Comparison of ENCODE assay signal across 8 cellular contexts in the genomic region with DNA sequence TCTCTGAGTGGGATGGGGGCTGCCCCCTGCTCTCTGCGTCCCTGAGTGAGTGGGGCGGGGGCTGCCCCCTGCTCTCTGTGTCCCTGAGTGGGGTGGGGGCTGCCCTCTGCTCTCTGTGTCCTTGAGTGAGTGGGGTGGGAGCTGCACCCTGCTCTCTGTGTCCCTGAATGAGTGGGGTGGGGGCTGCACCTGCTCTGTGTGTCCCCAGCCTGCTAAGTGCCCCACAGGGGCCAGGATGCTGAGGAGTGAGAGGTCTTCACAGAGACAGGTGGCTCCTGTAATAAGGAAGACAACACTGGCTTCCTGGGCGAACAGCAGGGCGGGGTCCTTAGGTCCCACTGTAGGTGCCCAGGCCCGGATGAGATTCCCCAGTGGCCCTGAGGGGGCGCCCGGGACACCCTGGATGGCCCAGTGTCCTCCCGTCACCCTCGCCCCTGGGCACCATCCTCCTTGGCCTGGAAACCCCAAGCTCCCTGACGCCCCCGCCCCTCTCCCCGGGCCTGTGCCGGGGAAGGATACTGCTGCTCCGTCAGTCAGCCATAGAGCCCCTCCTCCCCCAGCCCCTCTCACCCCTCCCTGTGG. TPM values are rescaled to one million over a fixed set of nuclear protein-coding genes. Genes with fewer than 3 reads are reported as not detected.
A peak's percentile ranks its signal among the peaks of the same experiment; 100 is the strongest.
DNase-seq lines count a peak whose midpoint lies in the region; ATAC-seq and TF ChIP-seq lines count a peak whose summit lies in the region.
"Had no signal": no experiment of that assay in that cellular context is flagged by ENCODE, and none has a peak within 500 bp of the region (broad histone marks: within the 10 kb centered on the region; RNA-seq: fewer than 3 reads in every experiment).

No MANE protein-coding gene starts in this region.

- 78% methylated on average over 13 of the region's 14 CpGs for WGBS in mesenchymal stem cell

- H3K4ac ChIP-seq in mesenchymal stem cell (ENCODE audit: low read depth in 1 of 2, low read length in 2 of 2), result no peak overlapping the region

- H2BK12ac ChIP-seq in mesenchymal stem cell (ENCODE audit: low read length in 2 of 2), result no peak overlapping the region

- H3K4me3 ChIP-seq in BJ (ENCODE audit: low read depth, low read length) (peak overlapping the region; percentile 52), GM12875 (ENCODE audit: low read depth, low read length) (no peak overlapping the region), mesenchymal stem cell (ENCODE audit: insufficient read depth in 1 of 2, low read depth in 1 of 2, low read length in 2 of 2) (no peak overlapping the region)
- H3K4me3 ChIP-seq in effector memory CD4-positive, alpha-beta T cell (ENCODE audit: insufficient read depth, low read depth, low read length, poor library complexity, severe bottlenecking), result no peak overlapping the region

- H3K36me3 ChIP-seq in BJ (ENCODE audit: control insufficient read depth, insufficient read depth, low read length), result no peaks in the 10 kb centered on the region
- H3K36me3 ChIP-seq in mesenchymal stem cell (ENCODE audit: control insufficient read depth in 1 of 2, insufficient read depth in 2 of 2, low read depth in 1 of 2, low read length in 2 of 2), result peaks cover 0 to under 1% of the 10 kb centered on the region in 2 experiments
- H3K36me3 ChIP-seq in effector memory CD4-positive, alpha-beta T cell (ENCODE audit: control insufficient read depth, insufficient read depth, low read length), result no peaks in the 10 kb centered on the region
- H3K36me3 ChIP-seq: vagina had no signal

- H3K9me3 ChIP-seq in mesenchymal stem cell (ENCODE audit: control insufficient read depth, low read length), result no peaks in the 10 kb centered on the region
- H3K9me3 ChIP-seq in effector memory CD4-positive, alpha-beta T cell (ENCODE audit: control insufficient read depth, low read length), result no peaks in the 10 kb centered on the region
- H3K9me3 ChIP-seq: vagina had no signal

- DNase-seq in BJ (ENCODE audit: low read depth), result no peak
- peak; percentile 50 for DNase-seq in UCSD-AML1 (lab: John Stamatoyannopoulos, UW; ENCODE audit: unreplicated experiment)
- no peak for DNase-seq in mesenchymal stem cell
- DNase-seq in effector memory CD4-positive, alpha-beta T cell, result no peak

- CTCF ChIA-PET in BJ (lab: Yijun Ruan, JAX), result interaction anchor here (6.2 kb wide), 1 partner anchor 130 kb away, joined by 91 read pairs; no protein-coding TSS in a partner anchor

- no peak overlapping the region for H2BK5ac ChIP-seq in mesenchymal stem cell (ENCODE audit: low read depth, low read length, poor library complexity, severe bottlenecking)

- TF ChIP-seq CTCF in BJ (IDR thresholded peaks at IDR 0.05; ENCODE audit: insufficient read depth, low read depth, low read length), result 0 out of 2 replicates have a peak, but pooled peaks have one; percentile 18
- peak; percentile 24; the same call in 1 of the 2 replicates for TF ChIP-seq CTCF in GM12875 (IDR thresholded peaks at IDR 0.05; ENCODE audit: borderline replicate concordance, insufficient read depth, low read depth, low read length)

- H3K4me2 ChIP-seq in mesenchymal stem cell (ENCODE audit: low read length, poor library complexity, severe bottlenecking), result no peak overlapping the region

- no peak overlapping the region for H2BK120ac ChIP-seq in mesenchymal stem cell (ENCODE audit: low read depth, low read length)

- no peak overlapping the region for H3K14ac ChIP-seq in mesenchymal stem cell (ENCODE audit: low read length in 2 of 2)

- H3K18ac ChIP-seq in mesenchymal stem cell (ENCODE audit: low read depth in 1 of 2, low read length in 2 of 2), result no peak overlapping the region

- ATAC-seq in HG02763 (IDR thresholded peaks at IDR 0.05; ENCODE audit: unreplicated experiment), result no peak
- no peak for ATAC-seq in GM19455 (IDR thresholded peaks at IDR 0.05; ENCODE audit: unreplicated experiment)

- no peak overlapping the region for H4K8ac ChIP-seq in mesenchymal stem cell (ENCODE audit: low read length)

- H3K27me3 ChIP-seq in BJ (ENCODE audit: control insufficient read depth, insufficient read depth, low read length) (no peaks in the 10 kb centered on the region; the same call in 1 of the 2 replicates), mesenchymal stem cell (ENCODE audit: control insufficient read depth in 1 of 2, insufficient read depth in 1 of 2, low read length in 2 of 2) (peaks cover 10 to 45% of the 10 kb centered on the region in 2 experiments)
- H3K27me3 ChIP-seq in effector memory CD4-positive, alpha-beta T cell (replicated peaks; ENCODE audit: control insufficient read depth, insufficient read depth, low read length, poor library complexity, severe bottlenecking), result no peaks in the 10 kb centered on the region
- H3K27me3 ChIP-seq: vagina had no signal

- no peak overlapping the region for H3K9ac ChIP-seq in mesenchymal stem cell (ENCODE audit: low read length)

- POLR2A ChIA-PET in BJ (lab: Charles Lee), result no interaction called here

- H2AFZ ChIP-seq in mesenchymal stem cell (ENCODE audit: low read depth, low read length), result no peak overlapping the region

- H3K27ac ChIP-seq in mesenchymal stem cell (ENCODE audit: low read length, poor library complexity, severe bottlenecking), result no peak overlapping the region
- no peak overlapping the region for H3K27ac ChIP-seq in effector memory CD4-positive, alpha-beta T cell (ENCODE audit: insufficient read depth, low read length, poor library complexity, severe bottlenecking)
- H3K27ac ChIP-seq: vagina had no signal

- H3K4me1 ChIP-seq in mesenchymal stem cell (ENCODE audit: control insufficient read depth, insufficient read depth, low read depth, low read length), result peaks cover 7% of the 10 kb centered on the region
- peaks cover 4% of the 10 kb centered on the region for H3K4me1 ChIP-seq in effector memory CD4-positive, alpha-beta T cell (ENCODE audit: control insufficient read depth, insufficient read depth, low read length, poor library complexity, severe bottlenecking)
- H3K4me1 ChIP-seq: vagina had no signal

- H2BK15ac ChIP-seq in mesenchymal stem cell (ENCODE audit: low read depth, poor library complexity, severe bottlenecking), result no peak overlapping the region

- no peak overlapping the region for H2AK5ac ChIP-seq in mesenchymal stem cell (ENCODE audit: low read length, severe bottlenecking)

- no peak overlapping the region for H3K23ac ChIP-seq in mesenchymal stem cell (ENCODE audit: low read length in 2 of 2)

- no peaks in the 10 kb centered on the region for H3K79me1 ChIP-seq in mesenchymal stem cell (replicated peaks; ENCODE audit: low read length, poor library complexity, severe bottlenecking)

- peak overlapping the region; percentile 15 for H4K91ac ChIP-seq in mesenchymal stem cell (ENCODE audit: low read length)

RNA-seq across cellular contexts. Expression of a gene that starts 3.8 kb away (rescaled TPM):
- polyA plus RNA-seq in BJ (2011; rRNA removed), result 4.9 and 6.5 TPM in 2 replicates
- polyA minus RNA-seq in BJ (2011; rRNA and poly(A)+ RNA removed), result 0.98 and 1.6 TPM in 2 replicates
- not detected for polyA plus RNA-seq in mesenchymal stem cell (2013, experiment 1 of 2)
- polyA plus RNA-seq in mesenchymal stem cell (2013, experiment 2 of 2), result not detected

RNA-seq across cellular contexts. Expression of a gene that starts 23.1 kb away (rescaled TPM):
- polyA plus RNA-seq in BJ (2011; rRNA removed), result 15.1 and 32.2 TPM in 2 replicates
- 13.5 and 17.6 TPM in 2 replicates for polyA minus RNA-seq in BJ (2011; rRNA and poly(A)+ RNA removed)
- 53.0 TPM for polyA plus RNA-seq in mesenchymal stem cell (2013, experiment 1 of 2)
- polyA plus RNA-seq in mesenchymal stem cell (2013, experiment 2 of 2), result 50.1 TPM

RNA-seq across cellular contexts. Expression of a gene that starts 37.7 kb away (rescaled TPM):
- 20.1 and 34.2 TPM in 2 replicates for polyA plus RNA-seq in BJ (2011; rRNA removed)
- polyA minus RNA-seq in BJ (2011; rRNA and poly(A)+ RNA removed), result 32.0 and 49.5 TPM in 2 replicates
- polyA plus RNA-seq in mesenchymal stem cell (2013, experiment 1 of 2), result 20.4 TPM
- polyA plus RNA-seq in mesenchymal stem cell (2013, experiment 2 of 2), result 22.5 TPM

RNA-seq across cellular contexts. Expression of a gene that starts 38.8 kb away (rescaled TPM):
- polyA plus RNA-seq in BJ (2011; rRNA removed), result 164 and 166 TPM in 2 replicates
- polyA minus RNA-seq in BJ (2011; rRNA and poly(A)+ RNA removed), result 69.5 and 109 TPM in 2 replicates
- polyA plus RNA-seq in mesenchymal stem cell (2013, experiment 1 of 2), result 126 TPM
- 125 TPM for polyA plus RNA-seq in mesenchymal stem cell (2013, experiment 2 of 2)
